ENCODE assay signal across 22 cellular contexts in the genomic region with DNA sequence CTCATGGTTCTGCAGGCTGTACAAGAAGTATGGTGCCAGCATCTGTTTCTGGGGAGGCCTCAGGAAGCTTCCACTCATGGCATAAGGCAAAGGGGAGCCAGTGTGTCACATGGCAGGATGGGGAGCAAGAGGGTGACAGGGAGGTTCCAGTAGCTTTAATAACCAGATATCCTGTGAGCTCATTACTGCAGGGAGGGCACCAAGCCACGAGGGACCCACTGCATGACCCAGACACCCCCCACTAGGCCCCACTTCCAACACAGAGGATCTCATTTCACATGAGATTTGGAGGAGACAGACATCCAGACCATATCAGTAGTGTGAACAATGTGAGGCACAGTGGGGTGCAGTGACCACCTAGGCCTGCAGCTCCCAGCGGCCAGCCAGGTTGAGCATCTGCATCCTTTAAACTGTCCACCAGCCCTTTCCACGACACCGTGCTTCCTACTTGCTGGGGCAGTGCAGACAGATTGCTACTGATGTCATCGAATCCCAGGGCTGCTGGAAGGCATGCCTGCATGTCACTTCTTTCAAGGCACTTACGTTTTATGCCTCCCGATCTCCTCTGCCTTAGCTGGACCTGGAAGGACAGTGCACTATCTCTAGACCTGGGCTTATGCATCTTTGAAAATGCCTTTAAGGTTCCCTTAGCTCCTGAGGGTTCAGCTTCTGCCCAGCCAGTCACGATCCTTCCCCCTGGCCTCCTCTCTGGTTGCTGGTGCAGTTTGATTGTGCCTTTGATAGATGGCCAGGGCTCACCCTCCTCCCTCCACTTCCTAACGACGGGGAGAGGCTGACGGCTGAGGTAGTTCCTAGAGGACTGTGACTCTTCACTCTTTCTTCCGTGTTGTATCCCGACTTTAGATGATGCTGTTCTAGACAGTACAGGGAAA.
DNase-seq lines count a peak whose midpoint lies in the region; ATAC-seq and TF ChIP-seq lines count a peak whose summit lies in the region.
"Had no signal": no experiment of that assay in that cellular context is flagged by ENCODE, and none has a peak within 500 bp of the region (broad histone marks: within the 10 kb centered on the region; RNA-seq: fewer than 3 reads in every experiment).

No MANE protein-coding gene starts in this region.

- H3K4me1 ChIP-seq in aorta (ENCODE audit: control insufficient read depth in 1 of 2, insufficient read depth in 2 of 2, low read length in 2 of 2) (no peaks in the 10 kb centered on the region), H9 (ENCODE audit: insufficient read depth, low read length) (no peaks in the 10 kb centered on the region), Caco-2 (no peaks in the 10 kb centered on the region)
- no peaks in the 10 kb centered on the region for H3K4me1 ChIP-seq in CD8-positive, alpha-beta memory T cell (ENCODE audit: insufficient read depth, low read length)

- no peaks in the 10 kb centered on the region for H3K9me3 ChIP-seq in aorta (ENCODE audit: control insufficient read depth, low read length)
- no peaks in the 10 kb centered on the region for H3K9me3 ChIP-seq in CD8-positive, alpha-beta memory T cell (ENCODE audit: low read length)
- H3K9me3 ChIP-seq in H9 (ENCODE audit: control insufficient read depth, low read depth, low read length): no peaks in the 10 kb centered on the region
- peaks cover 3% of the 10 kb centered on the region; the same call in 1 of the 2 replicates for H3K9me3 ChIP-seq in Caco-2
- H3K9me3 ChIP-seq: suprapubic skin had no signal

- H3K4me1 Mint-ChIP-seq in chondrocyte (ENCODE audit: low read depth) (peaks cover 47% of the 10 kb centered on the region), nephron progenitor cell (peaks cover 51% of the 10 kb centered on the region), H9 (no peaks in the 10 kb centered on the region), Caco-2 (ENCODE audit: low read depth, unreplicated experiment) (no peaks in the 10 kb centered on the region)
- H3K4me1 Mint-ChIP-seq in CD8-positive, alpha-beta memory T cell: no peaks in the 10 kb centered on the region

- no peaks in the 10 kb centered on the region for H3K79me2 ChIP-seq in H9 (ENCODE audit: insufficient read depth, low read length)

- H3K79me1 ChIP-seq in H9 (ENCODE audit: insufficient read depth, low read depth, low read length, poor library complexity, severe bottlenecking): no peaks in the 10 kb centered on the region

- H4K8ac ChIP-seq in H9 (replicated peaks; ENCODE audit: insufficient read length, low read depth, low read length): no peak overlapping the region

- CTCF ChIA-PET in CD8-positive, alpha-beta memory T cell (lab: Charles Lee): interaction anchor here (1.0 to 1.2 kb wide), 2 partner anchors 36 to 63 kb away, joined by 3 read pairs; no protein-coding TSS in a partner anchor
- CTCF ChIA-PET in Caco-2 (lab: Charles Lee): no interaction called here

- no peaks in the 10 kb centered on the region for H4K20me1 ChIP-seq in H9 (ENCODE audit: control insufficient read depth, insufficient read depth, insufficient read length)

- no peak overlapping the region for H3T11ph ChIP-seq in H9 (ENCODE audit: low read length)

- H2BK15ac ChIP-seq in H9 (ENCODE audit: low read depth, low read length): no peak overlapping the region

- H2AFZ ChIP-seq in H9 (ENCODE audit: low read length): no peak overlapping the region

- no peaks in the 10 kb centered on the region for H3K23me2 ChIP-seq in H9 (ENCODE audit: insufficient read length, low read depth, low read length, poor library complexity, severe bottlenecking)

- no peak overlapping the region; the same call in 1 of the 2 replicates for H3K14ac ChIP-seq in H9 (ENCODE audit: insufficient read depth, low read length)

- H3K4me3 ChIP-seq in aorta (ENCODE audit: low read length in 2 of 2): no peak overlapping the region
- no peak overlapping the region for H3K4me3 ChIP-seq in CD8-positive, alpha-beta memory T cell (ENCODE audit: low read length)
- no peak overlapping the region for H3K4me3 ChIP-seq in Caco-2 (ENCODE audit: low read depth, low read length)
- H3K4me3 ChIP-seq: suprapubic skin had no signal

- BruUV-seq in Caco-2 (replicated peaks; lab: Mats Ljungman, UMichigan): no TSS peak

- POLR2A ChIA-PET in CD8-positive, alpha-beta memory T cell (lab: Charles Lee): no interaction called here
- POLR2A ChIA-PET in Caco-2 (lab: Charles Lee): interaction anchor here (0.6 kb wide), 1 partner anchor 22 kb away, joined by 3 read pairs; no protein-coding TSS in a partner anchor

- no peak overlapping the region for H3K18ac ChIP-seq in H9 (ENCODE audit: insufficient read length, low read depth, low read length)

- H2AK5ac ChIP-seq in H9 (ENCODE audit: insufficient read length, low read length): no peak overlapping the region

- H3K56ac ChIP-seq in H9 (ENCODE audit: insufficient read length, low read depth, low read length): no peak overlapping the region

- no peak overlapping the region for H2BK5ac ChIP-seq in H9 (ENCODE audit: insufficient read length, low read length)

- H3K4me3 Mint-ChIP-seq in chondrocyte (ENCODE audit: unreplicated experiment) (no peak overlapping the region), nephron progenitor cell (peak overlapping the region; percentile 20), H9 (no peak overlapping the region; a peak in 1 of 5 replicates), Caco-2 (ENCODE audit: unreplicated experiment) (no peak overlapping the region)
- no peak overlapping the region for H3K4me3 Mint-ChIP-seq in CD8-positive, alpha-beta memory T cell
- H3K4me3 Mint-ChIP-seq: B cell; nephron; stimulated activated memory B cell treated with anti-CD40 and anti-IgM and Interleukin-4, amounts not matched to agents 10 μg/mL and 1 μg/mL and 100 μg/mL, for 72 hours had no signal

- H3K36me3 ChIP-seq in aorta (ENCODE audit: control insufficient read depth in 1 of 2, insufficient read depth in 2 of 2, low read length in 1 of 2) (no peaks in the 10 kb centered on the region), Caco-2 (ENCODE audit: control insufficient read depth, insufficient read depth, low read length) (no peaks in the 10 kb centered on the region)
- H3K36me3 ChIP-seq in CD8-positive, alpha-beta memory T cell (ENCODE audit: insufficient read depth, low read length): no peaks in the 10 kb centered on the region
- H3K36me3 ChIP-seq: suprapubic skin had no signal

- H3K27ac ChIP-seq in aorta (ENCODE audit: low read depth in 1 of 2, low read length in 2 of 2): no peak overlapping the region
- H3K27ac ChIP-seq in CD8-positive, alpha-beta memory T cell (ENCODE audit: low read depth, low read length): no peak overlapping the region
- no peak overlapping the region for H3K27ac ChIP-seq in H9 (ENCODE audit: insufficient read length, low read depth, low read length)
- H3K27ac ChIP-seq: suprapubic skin had no signal

- H2BK12ac ChIP-seq in H9 (ENCODE audit: insufficient read length, low read depth, low read length): no peak overlapping the region

- 33 to 35% methylated on average over 13 of the region's 13 CpGs for WGBS in aorta, 2 donors
- WGBS in H9 (ENCODE audit: extremely low coverage, insufficient read length, low lambda C conversion rate): no CpG with 5 or more reads among the region's 13 CpGs

- no peak overlapping the region for H2BK20ac ChIP-seq in H9 (ENCODE audit: low read depth, low read length, poor library complexity, severe bottlenecking)

- H3K9ac ChIP-seq in H9 (ENCODE audit: extremely low read depth, insufficient read length, low read length): no peak overlapping the region

- H4K5ac ChIP-seq in H9 (ENCODE audit: insufficient read length, low read depth, low read length): no peak overlapping the region

- TF ChIP-seq CTCF in chondrocyte (IDR thresholded peaks at IDR 0.05) (no peak), nephron progenitor cell (IDR thresholded peaks at IDR 0.05) (no peak), H9 (conservative IDR thresholded peaks at IDR 0.05) (no peak), Caco-2 (IDR thresholded peaks at IDR 0.05; ENCODE audit: insufficient read depth in 1 of 2, low read depth in 1 of 2, low read length in 1 of 2, severe bottlenecking in 1 of 2, unreplicated experiment in 1 of 2) (no peak)

- DNase-seq in Right ventricle myocardium superior: no peak
- DNase-seq in Right ventricle myocardium inferior (ENCODE audit: missing footprints): no peak
- peak; percentile 46 for DNase-seq in chondrocyte (ENCODE audit: low spot score)
- DNase-seq in nephron progenitor cell: peak; percentile 29
- no peak for DNase-seq in aorta
- no peak for DNase-seq in CD8-positive, alpha-beta memory T cell
- DNase-seq in H9: no peak
- no peak for DNase-seq in Caco-2
- DNase-seq: activated CD4-positive, CD25-positive, alpha-beta regulatory T cell; activated effector memory CD4-positive, alpha-beta T cell treated with anti-CD3 and anti-CD28 coated beads, Interleukin-2, amount 50 U/mL, for 16 hours; cerebellar nuclear complex; GDM1; Kasumi-1; midbrain; NCI-H446 treated with DMSO at 0.1 percent for 48 hours; stimulated activated CD4-positive, alpha-beta T cell treated with anti-CD3 and anti-CD28 coated beads, Interleukin-4, amount 100 ng/mL, for 4 hours; T1000 had no signal

- no peak overlapping the region for H4K91ac ChIP-seq in H9 (ENCODE audit: insufficient read length, low read depth, low read length)

- H3K4me2 ChIP-seq in H9 (ENCODE audit: insufficient read depth, insufficient read length, low read length): no peak overlapping the region

- no peak overlapping the region for H2BK120ac ChIP-seq in H9 (ENCODE audit: low read depth, low read length, poor library complexity, severe bottlenecking)

- no peak overlapping the region for H3K23ac ChIP-seq in H9 (ENCODE audit: insufficient read length, low read depth, low read length)

- H3K27me3 ChIP-seq in aorta (ENCODE audit: control insufficient read depth in 1 of 2, insufficient read depth in 2 of 2, low read length in 1 of 2) (no peaks in the 10 kb centered on the region), H9 (ENCODE audit: insufficient read depth, low read length) (no peaks in the 10 kb centered on the region), Caco-2 (replicated peaks; ENCODE audit: control insufficient read depth, insufficient read depth, low read length) (no peaks in the 10 kb centered on the region)
- no peaks in the 10 kb centered on the region for H3K27me3 ChIP-seq in CD8-positive, alpha-beta memory T cell (ENCODE audit: insufficient read depth, low read length, poor library complexity, severe bottlenecking)
- H3K27me3 ChIP-seq: suprapubic skin had no signal

- H3K36me3 Mint-ChIP-seq in chondrocyte (ENCODE audit: low read depth) (peaks cover 3% of the 10 kb centered on the region), nephron progenitor cell (ENCODE audit: low read depth) (no peaks in the 10 kb centered on the region), H9 (ENCODE audit: insufficient read depth in 1 of 3, low read depth in 3 of 3) (no peaks in the 10 kb centered on the region; a peak in 1 of 7 replicates), Caco-2 (ENCODE audit: insufficient read depth, unreplicated experiment) (no peaks in the 10 kb centered on the region)
- peaks cover 0 to 6% (median 5%) of the 10 kb centered on the region in 3 donors for H3K36me3 Mint-ChIP-seq in CD8-positive, alpha-beta memory T cell

- intact Hi-C loops in Right ventricle myocardium superior (cut with DNase I): no loop called here
- intact Hi-C loops in Right ventricle myocardium inferior (cut with DNase I): no loop called here
- intact Hi-C loops in aorta (cut with DNase I): loop anchor here in 1 of 2 donors (10.0 kb wide), 1 partner anchor 63 kb away; no protein-coding TSS in a partner anchor
- intact Hi-C loops in Caco-2 (cut with micrococcal nuclease; ENCODE audit: unreplicated experiment): no loop called here

- H3K4ac ChIP-seq in H9 (ENCODE audit: low read depth, low read length): no peak overlapping the region

- H3K27me3 Mint-ChIP-seq in chondrocyte (ENCODE audit: low read depth) (no peaks in the 10 kb centered on the region), nephron progenitor cell (ENCODE audit: low read depth, poor library complexity) (peaks cover 21% of the 10 kb centered on the region), H9 (ENCODE audit: low read depth) (no peaks in the 10 kb centered on the region; the same call in 1 of the 2 replicates), Caco-2 (ENCODE audit: insufficient read depth, unreplicated experiment) (peaks cover 22% of the 10 kb centered on the region)
- H3K27me3 Mint-ChIP-seq in CD8-positive, alpha-beta memory T cell: no peaks in the 10 kb centered on the region

- H3K27ac Mint-ChIP-seq in chondrocyte (ENCODE audit: unreplicated experiment): no peak overlapping the region
- H3K27ac Mint-ChIP-seq in nephron progenitor cell: peak overlapping the region; percentile 3
- peak overlapping the region in 1 of 8 donors; percentile 69 for H3K27ac Mint-ChIP-seq in CD8-positive, alpha-beta memory T cell
- H3K27ac Mint-ChIP-seq in H9: no peak overlapping the region
- no peak overlapping the region for H3K27ac Mint-ChIP-seq in Caco-2 (ENCODE audit: unreplicated experiment)
- H3K27ac Mint-ChIP-seq: B cell had no signal

- H3K9me3 Mint-ChIP-seq in chondrocyte (ENCODE audit: low read depth): no peaks in the 10 kb centered on the region
- H3K9me3 Mint-ChIP-seq in nephron progenitor cell: no peaks in the 10 kb centered on the region
- no peaks in the 10 kb centered on the region for H3K9me3 Mint-ChIP-seq in CD8-positive, alpha-beta memory T cell
- peaks cover 4 to 7% of the 10 kb centered on the region in 2 experiments; a peak in 2 of 5 replicates for H3K9me3 Mint-ChIP-seq in H9
- no peaks in the 10 kb centered on the region for H3K9me3 Mint-ChIP-seq in Caco-2 (ENCODE audit: unreplicated experiment)
- H3K9me3 Mint-ChIP-seq: nephron had no signal

- peak; percentile 2 for ATAC-seq in Right ventricle myocardium superior (ENCODE audit: poor library complexity)
- no peak for ATAC-seq in Right ventricle myocardium inferior
- ATAC-seq in aorta (ENCODE audit: low FRiP score): peak; percentile 30
- ATAC-seq: sciatic nerve; stimulated activated memory B cell treated with anti-CD40 and anti-IgM and Interleukin-4, amounts not matched to agents 10 μg/mL and 1 μg/mL and 100 μg/mL, for 72 hours had no signal

Comparison
In these comparisons a context has a peak if more than half of its experiments do, and no peak if none do; other contexts are left out.
1. DNase-seq: peak in chondrocyte (single experiment) and nephron progenitor cell (single experiment); none in Right ventricle myocardium superior (single experiment), Right ventricle myocardium inferior (single experiment), aorta (0 of 2), CD8-positive, alpha-beta memory T cell (0 of 5), H9 (single experiment) and Caco-2 (0 of 2).